In the genomic region with DNA sequence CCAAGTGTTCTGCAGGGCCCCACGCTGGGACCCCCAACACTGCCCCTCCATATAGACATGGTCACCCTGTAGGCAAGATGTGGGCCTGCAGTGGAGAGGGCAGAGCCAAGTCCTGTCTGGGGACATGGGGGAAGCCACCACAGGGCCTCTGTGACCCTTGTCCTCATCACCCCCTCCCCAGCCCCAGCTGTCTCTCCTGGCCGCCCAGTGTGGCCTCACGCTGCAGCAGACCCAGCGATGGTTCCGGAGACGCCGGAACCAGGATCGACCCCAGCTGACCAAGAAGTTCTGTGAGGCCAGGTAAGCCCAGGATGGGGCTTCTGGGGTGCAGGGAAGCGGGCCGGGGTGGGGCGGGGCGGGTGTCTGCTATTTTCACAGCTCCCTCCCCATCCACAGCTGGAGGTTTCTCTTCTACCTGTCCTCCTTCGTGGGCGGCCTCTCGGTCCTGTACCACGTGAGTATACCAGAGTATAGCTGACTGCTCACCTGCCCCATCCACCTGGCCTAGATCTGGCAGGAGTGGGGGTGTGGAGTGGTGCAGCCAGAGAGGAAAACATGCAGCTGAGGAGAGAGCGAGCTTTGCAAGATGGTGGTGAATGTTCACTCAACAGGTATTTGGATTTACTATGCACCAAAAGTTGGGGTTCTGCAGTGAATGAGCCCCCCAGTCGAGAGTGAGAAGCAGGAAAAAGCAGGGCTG, we compare ENCODE assay signal across 1 cellular context.
TF ChIP-seq lines count a peak whose summit lies in the region.

No MANE protein-coding gene starts in this region.

TF ChIP-seq in HepG2, 621 proteins besides CTCF, POLR2A, EP300 and RAD21:
- TF ChIP-seq ZBTB8A (CRISPR knock-in tag; IDR thresholded peaks at IDR 0.05; ENCODE audit: borderline replicate concordance, low read depth), result no peak
- TF ChIP-seq ZNF350 (CRISPR knock-in tag; IDR thresholded peaks at IDR 0.05; ENCODE audit: borderline replicate concordance, low read depth), result no peak
- no peak for TF ChIP-seq NR2F6 (IDR thresholded peaks at IDR 0.05)
- no peak for TF ChIP-seq NR2F6 (CRISPR knock-in tag; IDR thresholded peaks at IDR 0.05)
- peak; percentile 53 for TF ChIP-seq AGO2 (optimal IDR thresholded peaks at IDR 0.05; ENCODE audit: low read depth, low read length)
- TF ChIP-seq RELA (CRISPR knock-in tag; IDR thresholded peaks at IDR 0.05), result no peak
- TF ChIP-seq ZNF549 (CRISPR knock-in tag; IDR thresholded peaks at IDR 0.05), result no peak
